Comparison of ENCODE assay signal across 8 cellular contexts in the genomic region with DNA sequence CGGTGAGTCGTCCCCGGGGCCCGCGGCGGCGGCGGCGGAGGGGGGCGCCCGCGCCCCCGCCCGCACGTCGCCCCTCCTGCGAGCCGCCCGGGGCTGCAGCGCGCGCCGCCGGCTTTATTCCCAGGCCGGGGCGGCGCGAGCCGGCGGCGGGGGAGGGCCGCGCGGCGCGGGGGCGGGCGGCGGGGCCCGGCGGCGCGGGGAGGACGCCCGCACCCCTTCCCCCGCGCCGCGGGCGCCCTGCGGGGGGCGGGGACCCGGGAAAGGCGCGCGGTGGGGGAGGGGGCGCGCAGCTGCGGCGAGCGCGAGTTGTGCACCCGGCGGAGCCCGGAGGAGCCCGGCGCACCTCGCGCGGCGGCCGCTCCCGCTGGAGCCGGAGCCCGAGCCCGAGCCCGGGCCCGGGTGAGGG. TPM values are rescaled to one million over a fixed set of nuclear protein-coding genes. Genes with fewer than 3 reads are reported as not detected.
DNase-seq lines count a peak whose midpoint lies in the region; ATAC-seq lines count a peak whose summit lies in the region.

No MANE protein-coding gene starts in this region.

- ATAC-seq in GM18868 (IDR thresholded peaks at IDR 0.05; ENCODE audit: unreplicated experiment) (peak; percentile 5), HG03520 (IDR thresholded peaks at IDR 0.05; ENCODE audit: unreplicated experiment) (peak; percentile 9), GM21723 (IDR thresholded peaks at IDR 0.05; ENCODE audit: unreplicated experiment) (no peak)
- ATAC-seq in stimulated activated effector memory CD8-positive, alpha-beta T cell treated with anti-CD3 and anti-CD28 coated beads, Interleukin-12 subunit alpha, Interleukin-12 subunit beta, amount 100 ng/mL, for 72 hours: no peak

- H3K27ac Mint-ChIP-seq in activated naive CD8-positive, alpha-beta T cell treated with anti-CD3 and anti-CD28 coated beads for 36 hours: no peak overlapping the region
- no peak overlapping the region for H3K27ac Mint-ChIP-seq in stimulated activated effector memory CD8-positive, alpha-beta T cell treated with anti-CD3 and anti-CD28 coated beads, Interleukin-12 subunit alpha, Interleukin-12 subunit beta, amount 100 ng/mL, for 72 hours

- no peaks in the 10 kb centered on the region for H3K9me3 Mint-ChIP-seq in activated naive CD8-positive, alpha-beta T cell treated with anti-CD3 and anti-CD28 coated beads for 36 hours
- no peaks in the 10 kb centered on the region for H3K9me3 Mint-ChIP-seq in stimulated activated effector memory CD8-positive, alpha-beta T cell treated with anti-CD3 and anti-CD28 coated beads, Interleukin-12 subunit alpha, Interleukin-12 subunit beta, amount 100 ng/mL, for 72 hours

- peaks cover 19% of the 10 kb centered on the region for H3K4me1 ChIP-seq in iPS-18a (ENCODE audit: control insufficient read depth, low read depth, low read length)

- H3K4me3 ChIP-seq in iPS-18a (ENCODE audit: low read length): peak overlapping the region; percentile 95

- H3K4me3 Mint-ChIP-seq in activated naive CD8-positive, alpha-beta T cell treated with anti-CD3 and anti-CD28 coated beads for 36 hours: peak overlapping the region; percentile 89
- peak overlapping the region; percentile 81 for H3K4me3 Mint-ChIP-seq in stimulated activated effector memory CD8-positive, alpha-beta T cell treated with anti-CD3 and anti-CD28 coated beads, Interleukin-12 subunit alpha, Interleukin-12 subunit beta, amount 100 ng/mL, for 72 hours

- DNase-seq in AG08396 (ENCODE audit: low spot score) (peak; percentile 64), NOMO-1 (lab: John Stamatoyannopoulos, UW; ENCODE audit: unreplicated experiment in 2 of 2) (no peak)
- DNase-seq in activated naive CD8-positive, alpha-beta T cell treated with anti-CD3 and anti-CD28 coated beads for 36 hours: peak; percentile 50
- no peak for DNase-seq in stimulated activated effector memory CD8-positive, alpha-beta T cell treated with anti-CD3 and anti-CD28 coated beads, Interleukin-12 subunit alpha, Interleukin-12 subunit beta, amount 100 ng/mL, for 72 hours (ENCODE audit: low spot score in 2 of 2)

- H3K27me3 ChIP-seq in iPS-18a (ENCODE audit: control insufficient read depth, insufficient read depth, low read length): no peaks in the 10 kb centered on the region

- peaks cover 48% of the 10 kb centered on the region for H3K4me1 Mint-ChIP-seq in activated naive CD8-positive, alpha-beta T cell treated with anti-CD3 and anti-CD28 coated beads for 36 hours
- H3K4me1 Mint-ChIP-seq in stimulated activated effector memory CD8-positive, alpha-beta T cell treated with anti-CD3 and anti-CD28 coated beads, Interleukin-12 subunit alpha, Interleukin-12 subunit beta, amount 100 ng/mL, for 72 hours: peaks cover 54% of the 10 kb centered on the region

- H3K9ac ChIP-seq in iPS-18a (ENCODE audit: low read length): peak overlapping the region; percentile 95

- H3K36me3 ChIP-seq in iPS-18a (ENCODE audit: control insufficient read depth, low read depth, low read length): peaks cover 35% of the 10 kb centered on the region

- H3K9me3 ChIP-seq in iPS-18a (ENCODE audit: control insufficient read depth, low read depth, low read length): no peaks in the 10 kb centered on the region

- peaks cover 37% of the 10 kb centered on the region for H3K36me3 Mint-ChIP-seq in activated naive CD8-positive, alpha-beta T cell treated with anti-CD3 and anti-CD28 coated beads for 36 hours
- peaks cover 58% of the 10 kb centered on the region for H3K36me3 Mint-ChIP-seq in stimulated activated effector memory CD8-positive, alpha-beta T cell treated with anti-CD3 and anti-CD28 coated beads, Interleukin-12 subunit alpha, Interleukin-12 subunit beta, amount 100 ng/mL, for 72 hours

- no peak overlapping the region for H3K27ac ChIP-seq in iPS-18a (ENCODE audit: low read length)

- H3K27me3 Mint-ChIP-seq in activated naive CD8-positive, alpha-beta T cell treated with anti-CD3 and anti-CD28 coated beads for 36 hours: peaks cover 4% of the 10 kb centered on the region

RNA-seq across cellular contexts. Expression of gene HMGA1, which starts 0.6 kb away (rescaled TPM):
- 100 to 1,000 TPM; 803 to 814 TPM for total RNA-seq in activated naive CD8-positive, alpha-beta T cell treated with anti-CD3 and anti-CD28 coated beads for 36 hours

RNA-seq across cellular contexts. Expression of gene SMIM29, which starts 11.5 kb away (rescaled TPM):
- 10 to 100 TPM; 13.1 to 14.2 TPM for total RNA-seq in activated naive CD8-positive, alpha-beta T cell treated with anti-CD3 and anti-CD28 coated beads for 36 hours

Comparison
In these comparisons a context has a peak if more than half of its experiments do, and no peak if none do; other contexts are left out.
1. DNase-seq: peak in AG08396 (single experiment) and activated naive CD8-positive, alpha-beta T cell treated with anti-CD3 and anti-CD28 coated beads for 36 hours (single experiment); none in stimulated activated effector memory CD8-positive, alpha-beta T cell treated with anti-CD3 and anti-CD28 coated beads, Interleukin-12 subunit alpha, Interleukin-12 subunit beta, amount 100 ng/mL, for 72 hours (0 of 2) and NOMO-1 (0 of 2).
2. ATAC-seq: peak in GM18868 (single experiment) and HG03520 (single experiment); none in stimulated activated effector memory CD8-positive, alpha-beta T cell treated with anti-CD3 and anti-CD28 coated beads, Interleukin-12 subunit alpha, Interleukin-12 subunit beta, amount 100 ng/mL, for 72 hours (single experiment) and GM21723 (single experiment).